In the genomic region with DNA sequence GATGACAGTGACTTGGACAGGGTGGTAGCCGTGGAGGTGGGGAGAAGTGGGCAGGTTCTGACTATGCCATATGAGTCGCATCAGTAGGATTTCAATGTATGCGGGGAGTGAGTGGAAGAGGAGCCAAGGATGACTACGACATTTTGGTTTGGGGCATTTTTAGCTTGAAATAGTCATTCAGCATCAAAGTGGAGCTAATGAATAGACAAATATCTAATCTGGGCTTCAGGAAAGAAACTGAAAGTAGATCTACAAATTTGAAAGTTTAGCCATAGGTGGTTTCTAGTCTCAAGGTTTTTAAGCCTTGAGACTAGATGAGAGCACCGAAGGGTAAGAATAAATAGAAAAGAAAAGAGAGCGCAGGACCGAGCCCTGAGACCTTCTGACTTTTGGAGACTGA, we compare ENCODE assay signal across 12 cellular contexts. TPM values are rescaled to one million over a fixed set of nuclear protein-coding genes. Genes with fewer than 3 reads are reported as not detected.
DNase-seq lines count a peak whose midpoint lies in the region; ATAC-seq lines count a peak whose summit lies in the region.
"Had no signal": no experiment of that assay in that cellular context is flagged by ENCODE, and none has a peak within 500 bp of the region (broad histone marks: within the 10 kb centered on the region; RNA-seq: fewer than 3 reads in every experiment).

No MANE protein-coding gene starts in this region.

- peaks cover under 1% of the 10 kb centered on the region for H3K36me3 Mint-ChIP-seq in stimulated activated memory B cell treated with anti-CD40 and anti-IgM and Interleukin-4, amounts not matched to agents 10 μg/mL and 1 μg/mL and 100 μg/mL, for 72 hours

- ATAC-seq in GM19468 (IDR thresholded peaks at IDR 0.05; ENCODE audit: extremely low read depth, unreplicated experiment), result peak; percentile 32
- ATAC-seq in HG03066 (IDR thresholded peaks at IDR 0.05; ENCODE audit: low read depth, unreplicated experiment), result peak; percentile 55
- ATAC-seq in stimulated activated memory B cell treated with anti-CD40 and anti-IgM and Interleukin-4, amounts not matched to agents 10 μg/mL and 1 μg/mL and 100 μg/mL, for 72 hours, result no peak
- ATAC-seq: natural killer cell had no signal

- no peak overlapping the region for H3K4me3 ChIP-seq in SJSA1

- no peaks in the 10 kb centered on the region for H3K9me3 Mint-ChIP-seq in stimulated activated memory B cell treated with anti-CD40 and anti-IgM and Interleukin-4, amounts not matched to agents 10 μg/mL and 1 μg/mL and 100 μg/mL, for 72 hours
- H3K9me3 Mint-ChIP-seq: CD4-positive, CD25-positive, alpha-beta regulatory T cell; natural killer cell had no signal

- H3K27me3 ChIP-seq in SJSA1 (replicated peaks), result no peaks in the 10 kb centered on the region

- no peak overlapping the region for H3K4me3 Mint-ChIP-seq in stimulated activated memory B cell treated with anti-CD40 and anti-IgM and Interleukin-4, amounts not matched to agents 10 μg/mL and 1 μg/mL and 100 μg/mL, for 72 hours
- H3K4me3 Mint-ChIP-seq: CD4-positive, CD25-positive, alpha-beta regulatory T cell; natural killer cell had no signal

- H3K27me3 Mint-ChIP-seq in stimulated activated memory B cell treated with anti-CD40 and anti-IgM and Interleukin-4, amounts not matched to agents 10 μg/mL and 1 μg/mL and 100 μg/mL, for 72 hours, result no peaks in the 10 kb centered on the region
- H3K27me3 Mint-ChIP-seq: CD4-positive, CD25-positive, alpha-beta regulatory T cell had no signal

- H3K27ac ChIP-seq in SJSA1, result peak overlapping the region; percentile 32; the same call in 1 of the 2 replicates

- no peaks in the 10 kb centered on the region for H3K9me3 ChIP-seq in SJSA1 (replicated peaks)

- no peak overlapping the region for H3K27ac Mint-ChIP-seq in stimulated activated memory B cell treated with anti-CD40 and anti-IgM and Interleukin-4, amounts not matched to agents 10 μg/mL and 1 μg/mL and 100 μg/mL, for 72 hours
- H3K27ac Mint-ChIP-seq: CD4-positive, CD25-positive, alpha-beta regulatory T cell; natural killer cell had no signal

- peaks cover 18% of the 10 kb centered on the region for H3K4me1 ChIP-seq in SJSA1 (replicated peaks)

- peak; percentile 85 for DNase-seq in EH (ENCODE audit: low read depth)
- DNase-seq in SJSA1 (ENCODE audit: low read depth in 1 of 2, low spot score in 2 of 2), result no peak
- no peak for DNase-seq in NCI-H510A (lab: John Stamatoyannopoulos, UW)
- DNase-seq in MV-4-11 (lab: John Stamatoyannopoulos, UW), result no peak
- no peak for DNase-seq in retina
- DNase-seq: caudate nucleus; CD4-positive, CD25-positive, alpha-beta regulatory T cell; natural killer cell; stimulated activated CD4-positive, alpha-beta T cell treated with anti-CD3 and anti-CD28 coated beads, Interleukin-4, amount 100 ng/mL, for 4 hours had no signal

- peaks cover 96% of the 10 kb centered on the region for H3K36me3 ChIP-seq in SJSA1

- no peaks in the 10 kb centered on the region for H3K4me1 Mint-ChIP-seq in stimulated activated memory B cell treated with anti-CD40 and anti-IgM and Interleukin-4, amounts not matched to agents 10 μg/mL and 1 μg/mL and 100 μg/mL, for 72 hours
- H3K4me1 Mint-ChIP-seq: CD4-positive, CD25-positive, alpha-beta regulatory T cell had no signal

RNA-seq across cellular contexts. Expression of a gene that starts 58.3 kb away (rescaled TPM):
- total RNA-seq in SJSA1 (2014; rRNA removed; shearing (Covaris generic)), result 107 and 129 TPM in 2 replicates
